In genomic region chr11:64241430-64242153, GRCh38 we compare ENCODE assay signal across 8 cellular contexts. TPM values are rescaled to one million over a fixed set of nuclear protein-coding genes. Genes with fewer than 3 reads are reported as not detected.
A peak's percentile ranks its signal among the peaks of the same experiment; 100 is the strongest.
DNase-seq lines count a peak whose midpoint lies in the region; ATAC-seq, FAIRE-seq and TF ChIP-seq lines count a peak whose summit lies in the region.

No MANE protein-coding gene starts in this region.

- TF ChIP-seq POLR2A in right lobe of liver (IDR thresholded peaks at IDR 0.05) = peak; percentile 39

- peak; percentile 26 for FAIRE-seq in GM19239 (lab: Jason Lieb, UNC)

- TF ChIP-seq CTCF in colonic mucosa (IDR thresholded peaks at IDR 0.05) (no peak), right lobe of liver (IDR thresholded peaks at IDR 0.05) (no peak)

- H3K27me3 ChIP-seq in colonic mucosa (no peaks in the 10 kb centered on the region), right lobe of liver (no peaks in the 10 kb centered on the region)

- H3K36me3 ChIP-seq in colonic mucosa = no peaks in the 10 kb centered on the region
- peaks cover 0 to 5% (median 2%) of the 10 kb centered on the region in 4 donors for H3K36me3 ChIP-seq in right lobe of liver

- no peaks in the 10 kb centered on the region for H3K9me3 ChIP-seq in colonic mucosa
- no peaks in the 10 kb centered on the region for H3K9me3 ChIP-seq in right lobe of liver

- H3K9ac ChIP-seq in colonic mucosa (ENCODE audit: low read depth in 2 of 2, low read length in 2 of 2) = peak overlapping the region; percentile 92 to 95

- 0% methylated on average over 10 of the region's 53 CpGs for WGBS in right lobe of liver (ENCODE audit: insufficient coverage, low coverage, low lambda C conversion rate, missing lambda C conversion rate)

- peak; percentile 43 for ATAC-seq in HG03457 (IDR thresholded peaks at IDR 0.05; ENCODE audit: unreplicated experiment)
- peak; percentile 1 to 76 (median 5) for ATAC-seq in right lobe of liver

- H3K27ac ChIP-seq in colonic mucosa (peak overlapping the region; percentile 98), right lobe of liver (peak overlapping the region; percentile 60 to 97 (median 90))

- H3K4me1 ChIP-seq in colonic mucosa (peaks cover 20% of the 10 kb centered on the region), right lobe of liver (peaks cover 0 to 36% (median 12%) of the 10 kb centered on the region in 4 donors)

- intact Hi-C loops in colonic mucosa (cut with DNase I) (no loop called here), right lobe of liver (cut with DNase I) (no loop called here)

- H3K4me3 ChIP-seq in colonic mucosa = peak overlapping the region; percentile 95
- H3K4me3 ChIP-seq in right lobe of liver = peak overlapping the region; percentile 93 to 98 (median 98)

- DNase-seq in Ammon's horn (ENCODE audit: low spot score) (peak; percentile 100), GM19239 (ENCODE audit: insufficient read length, low spot score) (peak; percentile 86), NCI-H524 treated with DMSO at 0.1 percent for 48 hours (lab: John Stamatoyannopoulos, UW) (peak; percentile 82), colonic mucosa (peak; percentile 100), right lobe of liver (peak; percentile 100)
- DNase-seq in activated CD4-positive, alpha-beta T cell treated with anti-CD3 and anti-CD28 coated beads for 48 hours = peak; percentile 100
- peak; percentile 100 for DNase-seq in stimulated activated CD4-positive, alpha-beta T cell treated with anti-CD3 and anti-CD28 coated beads, Interleukin-4, amount 100 ng/mL, for 1 hour

RNA-seq across cellular contexts. Expression of gene FKBP2, which starts 0.7 kb away (rescaled TPM):
- 100 to 1,000 TPM in 1 of 2 donors, 10 to 100 TPM in 1; 71.7 to 104 TPM for total RNA-seq in colonic mucosa
- total RNA-seq in right lobe of liver = 100 to 1,000 TPM in 1 of 6 experiments, 10 to 100 TPM in 5; 49.4 to 108 (median 66.7) TPM

RNA-seq across cellular contexts. Expression of gene PPP1R14B, which starts 5.2 kb away (rescaled TPM):
- total RNA-seq in colonic mucosa (100 to 1,000 TPM; 113 to 234 TPM), right lobe of liver (10 to 100 TPM; 34.1 to 90.3 (median 49.7) TPM)

RNA-seq across cellular contexts. Expression of gene VEGFB, which starts 7.2 kb away (rescaled TPM):
- total RNA-seq in colonic mucosa (10 to 100 TPM; 25.9 to 59.5 TPM), right lobe of liver (10 to 100 TPM in 5 of 6 experiments, 1 to 10 TPM in 1; 7.5 to 33.2 (median 16.6) TPM)

RNA-seq across cellular contexts. Expression of gene PLCB3, which starts 9.7 kb away (rescaled TPM):
- total RNA-seq in colonic mucosa = 100 to 1,000 TPM in 1 of 2 donors, 10 to 100 TPM in 1; 86.9 to 108 TPM
- total RNA-seq in right lobe of liver = 1 to 10 TPM; 5.4 to 8.0 (median 6.7) TPM

RNA-seq across cellular contexts. Expression of gene DNAJC4, which starts 11.2 kb away (rescaled TPM):
- total RNA-seq in colonic mucosa (10 to 100 TPM; 39.9 to 50.3 TPM), right lobe of liver (10 to 100 TPM; 14.6 to 27.6 (median 21.4) TPM)

Comparison
In these comparisons a context has a peak if more than half of its experiments do, and no peak if none do; other contexts are left out.
1. Peak in every context shown above with its lines: DNase-seq, ATAC-seq, H3K4me3 ChIP-seq and H3K27ac ChIP-seq.